24 cellular contexts compared by ENCODE assay signal in the genomic region with DNA sequence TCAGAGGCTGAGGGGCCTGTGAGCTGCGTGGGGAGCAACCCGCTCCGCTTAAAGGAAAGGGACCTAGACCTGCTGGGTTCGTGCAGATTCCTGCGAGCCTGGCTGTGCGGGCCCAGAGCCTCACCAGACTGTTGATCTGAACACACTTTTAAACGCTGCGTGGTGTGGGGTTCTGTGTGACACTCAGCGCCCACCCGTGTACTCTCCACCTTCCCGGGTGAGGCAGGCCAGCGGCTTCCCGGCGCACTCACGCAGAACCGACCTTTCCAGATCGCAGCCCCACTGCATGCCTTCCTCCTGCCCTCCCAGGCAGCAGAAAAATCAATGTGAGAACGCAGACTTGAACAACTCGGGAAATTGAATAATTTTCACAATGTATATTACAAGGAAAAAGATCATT.
DNase-seq lines count a peak whose midpoint lies in the region; FAIRE-seq and TF ChIP-seq lines count a peak whose summit lies in the region.
"Had no signal": no experiment of that assay in that cellular context is flagged by ENCODE, and none has a peak within 500 bp of the region (broad histone marks: within the 10 kb centered on the region; RNA-seq: fewer than 3 reads in every experiment).

No MANE protein-coding gene starts in this region.

- H3K9me3 Mint-ChIP-seq in H9 (no peaks in the 10 kb centered on the region; a peak in 1 of 5 replicates), astrocyte (ENCODE audit: unreplicated experiment) (no peaks in the 10 kb centered on the region)
- H3K9me3 Mint-ChIP-seq: CD8-positive, alpha-beta memory T cell had no signal

- H3K4me2 ChIP-seq in BLaER1, result peak overlapping the region; percentile 89
- no peak overlapping the region for H3K4me2 ChIP-seq in H9 (ENCODE audit: insufficient read depth, insufficient read length, low read length)
- H3K4me2 ChIP-seq in astrocyte (ENCODE audit: low read length), result peak overlapping the region; percentile 56
- no peak overlapping the region for H3K4me2 ChIP-seq in neuronal stem cell (ENCODE audit: insufficient read depth, low read length, poor library complexity, severe bottlenecking)
- H3K4me2 ChIP-seq: A549 had no signal

- no peak overlapping the region for H3T11ph ChIP-seq in H9 (ENCODE audit: low read length)

- H3K4ac ChIP-seq in H9 (ENCODE audit: low read depth, low read length), result no peak overlapping the region
- H3K4ac ChIP-seq in neuronal stem cell (ENCODE audit: low read length), result no peak overlapping the region

- peaks cover 98% of the 10 kb centered on the region for H4K20me1 ChIP-seq in BLaER1
- no peaks in the 10 kb centered on the region for H4K20me1 ChIP-seq in H9 (ENCODE audit: control insufficient read depth, insufficient read depth, insufficient read length)
- H4K20me1 ChIP-seq in astrocyte (ENCODE audit: insufficient read depth, low read length), result no peaks in the 10 kb centered on the region

- H3K4me1 ChIP-seq in BLaER1 (peaks cover 61% of the 10 kb centered on the region), H9 (ENCODE audit: insufficient read depth, low read length) (no peaks in the 10 kb centered on the region), astrocyte (ENCODE audit: insufficient read depth, low read length) (peaks cover 25% of the 10 kb centered on the region), neuronal stem cell (ENCODE audit: control insufficient read depth in 2 of 2, insufficient read depth in 1 of 2, low read depth in 1 of 2, low read length in 2 of 2) (peaks cover 0 to 3% of the 10 kb centered on the region in 2 donors)
- H3K4me1 ChIP-seq: A549 had no signal

- H3K4me3 ChIP-seq in BLaER1 (no peak overlapping the region), astrocyte (ENCODE audit: insufficient read depth, low read depth, low read length) (no peak overlapping the region), neuronal stem cell (ENCODE audit: low read length in 2 of 2) (no peak overlapping the region)
- H3K4me3 ChIP-seq: A549, SK-N-MC had no signal

- H2AK5ac ChIP-seq in H9 (ENCODE audit: insufficient read length, low read length) (no peak overlapping the region), neuronal stem cell (ENCODE audit: low read depth, low read length) (peak overlapping the region; percentile 48)

- no peaks in the 10 kb centered on the region for H3K23me2 ChIP-seq in H9 (ENCODE audit: insufficient read length, low read depth, low read length, poor library complexity, severe bottlenecking)

- H2BK15ac ChIP-seq in H9 (ENCODE audit: low read depth, low read length) (no peak overlapping the region), neuronal stem cell (ENCODE audit: low read length) (no peak overlapping the region)

- H3K18ac ChIP-seq in H9 (ENCODE audit: insufficient read length, low read depth, low read length) (no peak overlapping the region), neuronal stem cell (ENCODE audit: low read length) (no peak overlapping the region)

- H3K4me3 Mint-ChIP-seq in H9 (no peak overlapping the region), astrocyte (ENCODE audit: unreplicated experiment) (no peak overlapping the region)
- H3K4me3 Mint-ChIP-seq: CD14-positive monocyte; CD8-positive, alpha-beta memory T cell had no signal

- H3K79me1 ChIP-seq in H9 (ENCODE audit: insufficient read depth, low read depth, low read length, poor library complexity, severe bottlenecking), result no peaks in the 10 kb centered on the region
- H3K79me1 ChIP-seq in neuronal stem cell (ENCODE audit: low read depth, low read length), result no peaks in the 10 kb centered on the region

- no peak overlapping the region for H4K8ac ChIP-seq in H9 (replicated peaks; ENCODE audit: insufficient read length, low read depth, low read length)
- H4K8ac ChIP-seq in neuronal stem cell (ENCODE audit: low read depth, low read length), result no peak overlapping the region

- no peaks in the 10 kb centered on the region for H3K9me3 ChIP-seq in BLaER1
- H3K9me3 ChIP-seq in H9 (ENCODE audit: control insufficient read depth, low read depth, low read length), result no peaks in the 10 kb centered on the region
- no peaks in the 10 kb centered on the region for H3K9me3 ChIP-seq in astrocyte (ENCODE audit: insufficient read depth, low read depth, low read length)
- H3K9me3 ChIP-seq in neuronal stem cell (replicated peaks in 1 of 2; ENCODE audit: control insufficient read depth in 2 of 2, insufficient read depth in 1 of 2, low read depth in 1 of 2, low read length in 2 of 2), result no peaks in the 10 kb centered on the region
- H3K9me3 ChIP-seq: A549 had no signal

- H2BK20ac ChIP-seq in H9 (ENCODE audit: low read depth, low read length, poor library complexity, severe bottlenecking), result no peak overlapping the region

- H3K56ac ChIP-seq in H9 (ENCODE audit: insufficient read length, low read depth, low read length), result no peak overlapping the region

- DNase-seq in H9, result no peak
- no peak for DNase-seq in astrocyte (ENCODE audit: low read depth)
- no peak for DNase-seq in neuronal stem cell (ENCODE audit: low spot score)
- DNase-seq in activated CD4-positive, alpha-beta T cell treated with anti-CD3 and anti-CD28 coated beads, Interleukin-2, amount 50 U/mL, for 48 hours, result no peak
- DNase-seq in GM13977 (ENCODE audit: low spot score), result no peak
- DNase-seq in DMS79 (lab: John Stamatoyannopoulos, UW), result no peak
- DNase-seq: CD8-positive, alpha-beta memory T cell; DMS 273 treated with DMSO at 0.1 percent for 48 hours; DND-41; NCI-H1092; NCI-H1417 treated with DMSO at 0.1 percent for 48 hours; NCI-H1694 treated with DMSO at 0.1 percent for 48 hours; NCI-H2081; NCI-H2227 treated with DMSO at 0.1 percent for 48 hours; NCI-H526 treated with DMSO at 0.1 percent for 48 hours; SHP77 treated with DMSO at 0.1 percent for 48 hours had no signal

- H3K79me2 ChIP-seq in H9 (ENCODE audit: insufficient read depth, low read length) (no peaks in the 10 kb centered on the region), astrocyte (ENCODE audit: insufficient read depth, low read length) (no peaks in the 10 kb centered on the region)

- H3K36me3 Mint-ChIP-seq in H9 (ENCODE audit: insufficient read depth in 1 of 3, low read depth in 3 of 3) (no peaks in the 10 kb centered on the region; a peak in 1 of 7 replicates), astrocyte (ENCODE audit: low read depth, unreplicated experiment) (peaks cover 5% of the 10 kb centered on the region)

- H3K27ac ChIP-seq in BLaER1 (peak overlapping the region; percentile 23; the same call in 1 of the 2 replicates), H9 (ENCODE audit: insufficient read length, low read depth, low read length) (no peak overlapping the region), astrocyte (ENCODE audit: low read depth, low read length) (no peak overlapping the region), neuronal stem cell (replicated peaks; ENCODE audit: low read length) (no peak overlapping the region)
- H3K27ac ChIP-seq: A549, HL-60, SK-N-MC had no signal

- no peak overlapping the region for H4K91ac ChIP-seq in H9 (ENCODE audit: insufficient read length, low read depth, low read length)
- no peak overlapping the region for H4K91ac ChIP-seq in neuronal stem cell (ENCODE audit: low read depth, low read length, poor library complexity)

- no peak overlapping the region for H2AFZ ChIP-seq in H9 (ENCODE audit: low read length)
- no peak overlapping the region for H2AFZ ChIP-seq in astrocyte (ENCODE audit: low read depth, low read length)
- no peak overlapping the region for H2AFZ ChIP-seq in neuronal stem cell (ENCODE audit: low read length)

- H3K27me3 ChIP-seq in BLaER1 (no peaks in the 10 kb centered on the region), H9 (ENCODE audit: insufficient read depth, low read length) (no peaks in the 10 kb centered on the region), astrocyte (ENCODE audit: insufficient read depth, low read length) (no peaks in the 10 kb centered on the region), neuronal stem cell (ENCODE audit: control insufficient read depth in 3 of 3, insufficient read depth in 3 of 3, low read depth in 1 of 3, low read length in 3 of 3) (no peaks in the 10 kb centered on the region)

- H2BK120ac ChIP-seq in H9 (ENCODE audit: low read depth, low read length, poor library complexity, severe bottlenecking), result no peak overlapping the region
- no peak overlapping the region for H2BK120ac ChIP-seq in neuronal stem cell (ENCODE audit: low read depth, low read length)

- H3K27ac Mint-ChIP-seq in H9 (peak overlapping the region in 2 of 3 experiments; percentile 57 to 80; a peak in 2 of 7 replicates), astrocyte (ENCODE audit: unreplicated experiment) (no peak overlapping the region)
- H3K27ac Mint-ChIP-seq: CD14-positive monocyte had no signal

- no peak overlapping the region for H4K5ac ChIP-seq in H9 (ENCODE audit: insufficient read length, low read depth, low read length)

- FAIRE-seq in astrocyte (lab: Jason Lieb, UNC), result no peak
- FAIRE-seq: A549, GM12892, GM19239, H1 had no signal

- in situ Hi-C loops in GM13977 (cut with MboI; ENCODE audit: low pct_unique_long_range_greater_than_20kb, low sequenced_read_pairs, unreplicated experiment), result no loop called here

- WGBS in H9 (ENCODE audit: extremely low coverage, insufficient read length, low lambda C conversion rate), result no CpG with 5 or more reads among the region's 19 CpGs
- no CpG with 5 or more reads among the region's 19 CpGs for WGBS in neuronal stem cell (ENCODE audit: extremely low coverage in 2 of 2, insufficient read length in 2 of 2, insufficient replicate concordance in 1 of 2), 2 donors

- H3K14ac ChIP-seq in H9 (ENCODE audit: insufficient read depth, low read length) (no peak overlapping the region; the same call in 1 of the 2 replicates), neuronal stem cell (ENCODE audit: low read length) (peak overlapping the region; percentile 91)

- no peaks in the 10 kb centered on the region for H3K27me3 Mint-ChIP-seq in H9 (ENCODE audit: low read depth)
- H3K27me3 Mint-ChIP-seq in astrocyte (ENCODE audit: low read depth, unreplicated experiment), result no peaks in the 10 kb centered on the region
- H3K27me3 Mint-ChIP-seq: CD8-positive, alpha-beta memory T cell had no signal

- no peak overlapping the region for H2BK12ac ChIP-seq in H9 (ENCODE audit: insufficient read length, low read depth, low read length)
- no peak overlapping the region for H2BK12ac ChIP-seq in neuronal stem cell (ENCODE audit: low read length)

- H3K36me3 ChIP-seq in BLaER1 (no peaks in the 10 kb centered on the region; the same call in 1 of the 2 replicates), astrocyte (ENCODE audit: insufficient read depth, low read length) (no peaks in the 10 kb centered on the region), neuronal stem cell (replicated peaks in 1 of 2; ENCODE audit: control insufficient read depth in 2 of 2, insufficient read depth in 2 of 2, low read length in 2 of 2) (no peaks in the 10 kb centered on the region)

- H3K9ac ChIP-seq in BLaER1 (no peak overlapping the region), H9 (ENCODE audit: extremely low read depth, insufficient read length, low read length) (no peak overlapping the region), astrocyte (ENCODE audit: low read length) (no peak overlapping the region), neuronal stem cell (ENCODE audit: low read depth, low read length, poor library complexity) (no peak overlapping the region)

- no peak overlapping the region for H3K23ac ChIP-seq in H9 (ENCODE audit: insufficient read length, low read depth, low read length)
- H3K23ac ChIP-seq in neuronal stem cell (ENCODE audit: low read depth, low read length, poor library complexity), result peak overlapping the region; percentile 67

- H3K4me1 Mint-ChIP-seq in H9 (peaks cover 2% of the 10 kb centered on the region in 2 experiments; a peak in 1 of 4 replicates), astrocyte (ENCODE audit: low read depth, unreplicated experiment) (peaks cover 13% of the 10 kb centered on the region)
- H3K4me1 Mint-ChIP-seq: CD14-positive monocyte had no signal

- TF ChIP-seq CTCF in H9 (conservative IDR thresholded peaks at IDR 0.05) (no peak), astrocyte (IDR thresholded peaks at IDR 0.05; ENCODE audit: insufficient read depth, low read depth, low read length) (no peak), GM13977 (IDR thresholded peaks at IDR 0.05; ENCODE audit: extremely low read depth, insufficient read depth, missing control alignments) (no peak)

- no peak overlapping the region for H2BK5ac ChIP-seq in H9 (ENCODE audit: insufficient read length, low read length)
- H2BK5ac ChIP-seq in neuronal stem cell (ENCODE audit: low read length), result no peak overlapping the region

Comparison
In these comparisons a context has a peak if more than half of its experiments do, and no peak if none do; other contexts are left out.
1. H3K4me2 ChIP-seq: peak in BLaER1 (single experiment) and astrocyte (single experiment); none in H9 (single experiment) and neuronal stem cell (single experiment).